In genomic region chr20:3739054-3739925, GRCh38 we compare ENCODE assay signal across 12 cellular contexts. TPM values are rescaled to one million over a fixed set of nuclear protein-coding genes. Genes with fewer than 3 reads are reported as not detected.
DNase-seq lines count a peak whose midpoint lies in the region; ATAC-seq and TF ChIP-seq lines count a peak whose summit lies in the region.
"Had no signal": no experiment of that assay in that cellular context is flagged by ENCODE, and none has a peak within 500 bp of the region (broad histone marks: within the 10 kb centered on the region; RNA-seq: fewer than 3 reads in every experiment).

No MANE protein-coding gene starts in this region.

- H2BK15ac ChIP-seq in mesendoderm (replicated peaks; ENCODE audit: low read depth): no peak overlapping the region

- no peak overlapping the region for H3K18ac ChIP-seq in mesendoderm (ENCODE audit: low read length)

- no peak overlapping the region for H3K4me3 Mint-ChIP-seq in GM23338
- peak overlapping the region; percentile 77 for H3K4me3 Mint-ChIP-seq in endothelial cell (ENCODE audit: unreplicated experiment)
- H3K4me3 Mint-ChIP-seq in Caco-2 (ENCODE audit: unreplicated experiment): no peak overlapping the region
- H3K4me3 Mint-ChIP-seq: IgD-negative memory B cell had no signal

- TF ChIP-seq CTCF in GM23338 (conservative IDR thresholded peaks at IDR 0.05; ENCODE audit: low read depth in 2 of 2) (no peak), endothelial cell (IDR thresholded peaks at IDR 0.05; ENCODE audit: unreplicated experiment) (no peak), Caco-2 (IDR thresholded peaks at IDR 0.05; ENCODE audit: insufficient read depth in 1 of 2, low read depth in 1 of 2, low read length in 1 of 2, severe bottlenecking in 1 of 2, unreplicated experiment in 1 of 2) (no peak)

- H3K4me3 ChIP-seq in GM23338: no peak overlapping the region
- no peak overlapping the region for H3K4me3 ChIP-seq in mesendoderm (ENCODE audit: low read length)
- no peak overlapping the region for H3K4me3 ChIP-seq in Caco-2 (ENCODE audit: low read depth, low read length)

- H4K8ac ChIP-seq in mesendoderm (ENCODE audit: low read depth, low read length): no peak overlapping the region

- no peaks in the 10 kb centered on the region for H3K9me2 ChIP-seq in GM23338 (ENCODE audit: insufficient read depth)

- H3K36me3 ChIP-seq in GM23338 (ENCODE audit: insufficient read depth) (no peaks in the 10 kb centered on the region), mesendoderm (ENCODE audit: control insufficient read depth, insufficient read depth, low read length) (no peaks in the 10 kb centered on the region), Caco-2 (ENCODE audit: control insufficient read depth, insufficient read depth, low read length) (no peaks in the 10 kb centered on the region)

- no peak overlapping the region for H2BK5ac ChIP-seq in mesendoderm (ENCODE audit: low read length)

- H2AK5ac ChIP-seq in mesendoderm (ENCODE audit: low read length): no peak overlapping the region

- DNase-seq in GM23338 (ENCODE audit: low spot score): peak; percentile 35
- peak; percentile 54 for DNase-seq in endothelial cell (ENCODE audit: low spot score)
- DNase-seq in mesendoderm: no peak
- no peak for DNase-seq in Caco-2
- no peak for DNase-seq in stimulated activated CD4-positive, alpha-beta T cell treated with anti-CD3 and anti-CD28 coated beads, Interleukin-15, amount 100 ng/mL, for 24 hours
- DNase-seq: activated CD4-positive, alpha-beta T cell treated with anti-CD3 and anti-CD28 coated beads for 4 hours; DND-41; NCI-H1417 treated with DMSO at 0.1 percent for 48 hours; NCI-H748 treated with DMSO at 0.1 percent for 48 hours had no signal

- no peaks in the 10 kb centered on the region for H3F3A ChIP-seq in GM23338 (replicated peaks; ENCODE audit: low read depth)

- H4K20me1 ChIP-seq in GM23338 (replicated peaks; ENCODE audit: insufficient read depth): no peaks in the 10 kb centered on the region

- POLR2A ChIA-PET in Caco-2 (lab: Charles Lee): no interaction called here

- H3K56ac ChIP-seq in mesendoderm (ENCODE audit: low read length): peak overlapping the region; percentile 19

- H3K4me2 ChIP-seq in GM23338: no peak overlapping the region
- H3K4me2 ChIP-seq in mesendoderm (ENCODE audit: low read length): no peak overlapping the region

- intact Hi-C loops in Caco-2 (cut with micrococcal nuclease; ENCODE audit: unreplicated experiment): no loop called here

- no peak overlapping the region for H3K4ac ChIP-seq in mesendoderm (ENCODE audit: low read depth, low read length)

- no peaks in the 10 kb centered on the region for H3K9me3 ChIP-seq in Caco-2

- no peak overlapping the region for H2BK120ac ChIP-seq in mesendoderm (ENCODE audit: low read depth, low read length)

- H3K27ac Mint-ChIP-seq in GM23338 (no peak overlapping the region), endothelial cell (ENCODE audit: unreplicated experiment) (peak overlapping the region; percentile 70), Caco-2 (ENCODE audit: unreplicated experiment) (no peak overlapping the region)

- H3K27me3 Mint-ChIP-seq in GM23338 (ENCODE audit: insufficient read depth, low read depth, poor library complexity): peaks cover 13% of the 10 kb centered on the region
- no peaks in the 10 kb centered on the region for H3K27me3 Mint-ChIP-seq in endothelial cell (ENCODE audit: unreplicated experiment)
- no peaks in the 10 kb centered on the region for H3K27me3 Mint-ChIP-seq in Caco-2 (ENCODE audit: insufficient read depth, unreplicated experiment)

- H4K5ac ChIP-seq in mesendoderm (ENCODE audit: low read length): no peak overlapping the region

- no peaks in the 10 kb centered on the region for H3K79me1 ChIP-seq in mesendoderm (ENCODE audit: low read length)

- H2AFZ ChIP-seq in GM23338: no peak overlapping the region

- H3K9me3 Mint-ChIP-seq in GM23338 (no peaks in the 10 kb centered on the region), endothelial cell (ENCODE audit: unreplicated experiment) (no peaks in the 10 kb centered on the region), Caco-2 (ENCODE audit: unreplicated experiment) (no peaks in the 10 kb centered on the region)

- no peak overlapping the region for H3K27ac ChIP-seq in GM23338 (ENCODE audit: low read depth)
- H3K27ac ChIP-seq in mesendoderm (ENCODE audit: low read depth, low read length): no peak overlapping the region

- H3K4me1 Mint-ChIP-seq in GM23338 (peaks cover 20% of the 10 kb centered on the region), endothelial cell (ENCODE audit: unreplicated experiment) (peaks cover 34% of the 10 kb centered on the region), Caco-2 (ENCODE audit: low read depth, unreplicated experiment) (peaks cover 20% of the 10 kb centered on the region)

- peak; percentile 24 for ATAC-seq in GM23338
- no peak for ATAC-seq in HG03565 (IDR thresholded peaks at IDR 0.05; ENCODE audit: unreplicated experiment)

- no TSS peak for BruUV-seq in Caco-2 (replicated peaks; lab: Mats Ljungman, UMichigan)

- CTCF ChIA-PET in Caco-2 (lab: Charles Lee): interaction anchor here (0.6 to 1.5 kb wide), 3 partner anchors 10 to 260 kb away, joined by 3 to 7 read pairs (median 5); no protein-coding TSS in a partner anchor

- WGBS in mesendoderm (ENCODE audit: extremely low coverage, insufficient coverage, low lambda C conversion rate): no CpG with 5 or more reads among the region's 19 CpGs

- no peak overlapping the region for H3K23ac ChIP-seq in mesendoderm (ENCODE audit: low read length)

- no peaks in the 10 kb centered on the region for H3K27me3 ChIP-seq in GM23338 (ENCODE audit: insufficient read depth)
- no peaks in the 10 kb centered on the region for H3K27me3 ChIP-seq in mesendoderm (ENCODE audit: insufficient read depth, low read length, poor library complexity)
- H3K27me3 ChIP-seq in Caco-2 (replicated peaks; ENCODE audit: control insufficient read depth, insufficient read depth, low read length): no peaks in the 10 kb centered on the region

- H3K79me2 ChIP-seq in GM23338 (replicated peaks; ENCODE audit: insufficient read depth) (no peaks in the 10 kb centered on the region), mesendoderm (ENCODE audit: control insufficient read depth, insufficient read depth, low read length) (no peaks in the 10 kb centered on the region)

- H3K9ac ChIP-seq in mesendoderm (ENCODE audit: low read length): no peak overlapping the region

- H3K36me3 Mint-ChIP-seq in GM23338 (ENCODE audit: low read depth): no peaks in the 10 kb centered on the region
- H3K36me3 Mint-ChIP-seq in endothelial cell (ENCODE audit: low read depth, unreplicated experiment): peaks cover 9% of the 10 kb centered on the region
- no peaks in the 10 kb centered on the region for H3K36me3 Mint-ChIP-seq in Caco-2 (ENCODE audit: insufficient read depth, unreplicated experiment)
- H3K36me3 Mint-ChIP-seq: IgD-negative memory B cell had no signal

- no peaks in the 10 kb centered on the region; the same call in 1 of the 2 replicates for H3K4me1 ChIP-seq in GM23338 (ENCODE audit: insufficient read depth)
- H3K4me1 ChIP-seq in mesendoderm (ENCODE audit: control insufficient read depth, low read depth, low read length): no peaks in the 10 kb centered on the region
- H3K4me1 ChIP-seq in Caco-2: peaks cover 8% of the 10 kb centered on the region

TF ChIP-seq in GM23338, 12 proteins besides CTCF, POLR2A, EP300 and RAD21 (continues in another document):
- TF ChIP-seq ETS1 (IDR thresholded peaks at IDR 0.05) (no peak), ZNF114 (CRISPR knock-in tag; IDR thresholded peaks at IDR 0.05) (no peak), NANOG (IDR thresholded peaks at IDR 0.05; ENCODE audit: borderline replicate concordance) (no peak)

RNA-seq across cellular contexts. Expression of gene HSPA12B, which starts 6.8 kb away (rescaled TPM):
- 6.4 and 6.5 TPM in 2 replicates for total RNA-seq in GM23338 (2014; rRNA removed; shearing (Covaris generic))
- polyA plus RNA-seq in GM23338 (2016; fragmentation: Nextera tagmentation; extraction: Ambion mirVana): 2.8 and 3.3 TPM in 2 replicates
- total RNA-seq in endothelial cell (ENCODE audit: unreplicated experiment) (12.7 TPM), Caco-2 (2022) (not detected in 2 replicates)
- 1.3 TPM for polyA plus RNA-seq in mesendoderm (2013, experiment 1 of 2)
- 1.1 TPM for polyA plus RNA-seq in mesendoderm (2013, experiment 2 of 2)
- total RNA-seq: renal cortical epithelial cell had no signal
- polyA plus RNA-seq: IgD-negative memory B cell had no signal

RNA-seq across cellular contexts. Expression of gene SIGLEC1, which starts 26.9 kb away (rescaled TPM):
- not detected in 2 replicates for total RNA-seq in GM23338 (2014; rRNA removed; shearing (Covaris generic))
- not detected in 2 replicates for polyA plus RNA-seq in GM23338 (2016; fragmentation: Nextera tagmentation; extraction: Ambion mirVana)
- total RNA-seq in endothelial cell (ENCODE audit: unreplicated experiment) (not detected), Caco-2 (2022) (not detected in 2 replicates)
- polyA plus RNA-seq in mesendoderm (2013, experiment 1 of 2): not detected
- polyA plus RNA-seq in mesendoderm (2013, experiment 2 of 2): not detected
- total RNA-seq: renal cortical epithelial cell had no signal
- polyA plus RNA-seq: IgD-negative memory B cell had no signal

RNA-seq across cellular contexts. Expression of gene ADISSP, which starts 28.3 kb away (rescaled TPM):
- total RNA-seq in GM23338 (2014; rRNA removed; shearing (Covaris generic)): 79.0 and 86.6 TPM in 2 replicates
- 126 and 131 TPM in 2 replicates for polyA plus RNA-seq in GM23338 (2016; fragmentation: Nextera tagmentation; extraction: Ambion mirVana)
- 18.0 TPM for total RNA-seq in endothelial cell (ENCODE audit: unreplicated experiment)
- 73.8 TPM for polyA plus RNA-seq in mesendoderm (2013, experiment 1 of 2)
- polyA plus RNA-seq in mesendoderm (2013, experiment 2 of 2): 74.7 TPM
- 54.7 and 56.1 TPM in 2 replicates for total RNA-seq in Caco-2 (2022)

RNA-seq across cellular contexts. Expression of gene SPEF1, which starts 42.0 kb away (rescaled TPM):
- 0.69 and 1.3 TPM in 2 replicates for total RNA-seq in GM23338 (2014; rRNA removed; shearing (Covaris generic))
- polyA plus RNA-seq in GM23338 (2016; fragmentation: Nextera tagmentation; extraction: Ambion mirVana): 0.68 and 0.85 TPM in 2 replicates
- total RNA-seq in endothelial cell (ENCODE audit: unreplicated experiment) (0.23 TPM), Caco-2 (2022) (not detected in 2 replicates)
- polyA plus RNA-seq in mesendoderm (2013, experiment 1 of 2): 0.10 TPM
- polyA plus RNA-seq in mesendoderm (2013, experiment 2 of 2): 0.21 TPM
- polyA plus RNA-seq: IgD-negative memory B cell had no signal

RNA-seq across cellular contexts. Expression of gene CENPB, which starts 47.2 kb away (rescaled TPM):
- 44.3 and 52.1 TPM in 2 replicates for total RNA-seq in GM23338 (2014; rRNA removed; shearing (Covaris generic))
- polyA plus RNA-seq in GM23338 (2016; fragmentation: Nextera tagmentation; extraction: Ambion mirVana): 9.5 and 10.8 TPM in 2 replicates
- 57.9 TPM for total RNA-seq in endothelial cell (ENCODE audit: unreplicated experiment)
- 22.3 TPM for polyA plus RNA-seq in mesendoderm (2013, experiment 1 of 2)
- 21.5 TPM for polyA plus RNA-seq in mesendoderm (2013, experiment 2 of 2)
- 72.7 and 84.3 TPM in 2 replicates for total RNA-seq in Caco-2 (2022)

Comparison
In these comparisons a context has a peak if more than half of its experiments do, and no peak if none do; other contexts are left out.
1. DNase-seq: peak in GM23338 (single experiment) and endothelial cell (single experiment); none in mesendoderm (single experiment), Caco-2 (0 of 2) and stimulated activated CD4-positive, alpha-beta T cell treated with anti-CD3 and anti-CD28 coated beads, Interleukin-15, amount 100 ng/mL, for 24 hours (single experiment).